ENCODE assay signal across 1 cellular context in genomic region chr3:149971403-149972075, GRCh38.
A peak's percentile ranks its signal among the peaks of the same experiment; 100 is the strongest.
TF ChIP-seq lines count a peak whose summit lies in the region.

No MANE protein-coding gene starts in this region.

TF ChIP-seq in HepG2, 621 proteins besides CTCF, POLR2A, EP300 and RAD21 (continued from another document and continues in another):
- no peak for TF ChIP-seq ETV5 (CRISPR knock-in tag; IDR thresholded peaks at IDR 0.05; ENCODE audit: borderline replicate concordance)
- TF ChIP-seq ZKSCAN5 (CRISPR knock-in tag; IDR thresholded peaks at IDR 0.05), result no peak
- no peak for TF ChIP-seq GTF2F1 (IDR thresholded peaks at IDR 0.05; ENCODE audit: low read length)
- TF ChIP-seq PCBP2 (optimal IDR thresholded peaks at IDR 0.05; ENCODE audit: low read depth, low read length, poor library complexity, severe bottlenecking), result no peak
- TF ChIP-seq ZNF543 (CRISPR knock-in tag; IDR thresholded peaks at IDR 0.05), result no peak
- TF ChIP-seq ZFP36L1 (CRISPR knock-in tag; IDR thresholded peaks at IDR 0.05), result 0 out of 2 replicates have a peak, but pooled peaks have one; percentile 8
- TF ChIP-seq FOXM1 (CRISPR knock-in tag; IDR thresholded peaks at IDR 0.05), result no peak
- no peak for TF ChIP-seq GPN1 (CRISPR knock-in tag; IDR thresholded peaks at IDR 0.05; ENCODE audit: borderline replicate concordance)
- no peak; the same call in 1 of the 2 replicates for TF ChIP-seq ZFP90 (CRISPR knock-in tag; IDR thresholded peaks at IDR 0.05; ENCODE audit: borderline replicate concordance)
- TF ChIP-seq ZFX (CRISPR knock-in tag; IDR thresholded peaks at IDR 0.05; ENCODE audit: low read depth), result peak; percentile 14; the same call in 1 of the 2 replicates
- TF ChIP-seq HNRNPLL (IDR thresholded peaks at IDR 0.05; ENCODE audit: low read depth, low read length, poor library complexity, severe bottlenecking), result peak; percentile 72
- TF ChIP-seq ZBTB37 (CRISPR knock-in tag; IDR thresholded peaks at IDR 0.05), result no peak
- TF ChIP-seq ZNF749 (CRISPR knock-in tag; IDR thresholded peaks at IDR 0.05; ENCODE audit: borderline replicate concordance), result no peak
- TF ChIP-seq, protein P1, sequence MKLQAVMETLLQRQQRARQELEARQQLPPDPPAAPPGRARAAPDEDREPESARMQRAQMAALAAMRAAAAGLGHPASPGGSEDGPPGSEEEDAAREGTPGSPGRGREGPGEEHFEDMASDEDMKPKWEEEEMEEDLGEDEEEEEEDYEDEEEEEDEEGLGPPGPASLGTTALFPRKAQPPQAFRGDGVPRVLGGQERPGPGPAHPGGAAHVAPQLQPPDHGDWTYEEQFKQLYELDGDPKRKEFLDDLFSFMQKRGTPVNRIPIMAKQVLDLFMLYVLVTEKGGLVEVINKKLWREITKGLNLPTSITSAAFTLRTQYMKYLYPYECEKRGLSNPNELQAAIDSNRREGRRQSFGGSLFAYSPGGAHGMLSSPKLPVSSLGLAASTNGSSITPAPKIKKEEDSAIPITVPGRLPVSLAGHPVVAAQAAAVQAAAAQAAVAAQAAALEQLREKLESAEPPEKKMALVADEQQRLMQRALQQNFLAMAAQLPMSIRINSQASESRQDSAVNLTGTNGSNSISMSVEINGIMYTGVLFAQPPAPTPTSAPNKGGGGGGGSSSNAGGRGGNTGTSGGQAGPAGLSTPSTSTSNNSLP (IDR thresholded peaks at IDR 0.05; ENCODE audit: low read depth, low read length), result no peak
- no peak for TF ChIP-seq KDM3A (CRISPR knock-in tag; IDR thresholded peaks at IDR 0.05; ENCODE audit: low read depth)
- peak; percentile 8; the same call in 1 of the 2 replicates for TF ChIP-seq PHF20 (CRISPR knock-in tag; IDR thresholded peaks at IDR 0.05)
- TF ChIP-seq ZFP1 (CRISPR knock-in tag; IDR thresholded peaks at IDR 0.05), result no peak
- no peak for TF ChIP-seq JARID2 (CRISPR knock-in tag; IDR thresholded peaks at IDR 0.05; ENCODE audit: insufficient replicate concordance)
- TF ChIP-seq HHEX (CRISPR knock-in tag; IDR thresholded peaks at IDR 0.05), result no peak
- 0 out of 2 replicates have a peak, but pooled peaks have one; percentile 58 for TF ChIP-seq ZBTB42 (CRISPR knock-in tag; IDR thresholded peaks at IDR 0.05)
- TF ChIP-seq E2F1 (CRISPR knock-in tag; IDR thresholded peaks at IDR 0.05), result no peak; the same call in 1 of the 2 replicates
- no peak for TF ChIP-seq ZBTB49 (CRISPR knock-in tag; IDR thresholded peaks at IDR 0.05; ENCODE audit: borderline replicate concordance)
- no peak for TF ChIP-seq ZSCAN30 (CRISPR knock-in tag; IDR thresholded peaks at IDR 0.05)
- no peak for TF ChIP-seq ZNF282 (IDR thresholded peaks at IDR 0.05; ENCODE audit: partially characterized antibody)
- no peak for TF ChIP-seq ZNF720 (CRISPR knock-in tag; IDR thresholded peaks at IDR 0.05)
- TF ChIP-seq HNRNPH1 (optimal IDR thresholded peaks at IDR 0.05; ENCODE audit: low read depth, low read length), result no peak
- TF ChIP-seq ZNF468 (CRISPR knock-in tag; IDR thresholded peaks at IDR 0.05), result no peak
- no peak for TF ChIP-seq XBP1 (CRISPR knock-in tag; IDR thresholded peaks at IDR 0.05)
- TF ChIP-seq, protein P2, sequence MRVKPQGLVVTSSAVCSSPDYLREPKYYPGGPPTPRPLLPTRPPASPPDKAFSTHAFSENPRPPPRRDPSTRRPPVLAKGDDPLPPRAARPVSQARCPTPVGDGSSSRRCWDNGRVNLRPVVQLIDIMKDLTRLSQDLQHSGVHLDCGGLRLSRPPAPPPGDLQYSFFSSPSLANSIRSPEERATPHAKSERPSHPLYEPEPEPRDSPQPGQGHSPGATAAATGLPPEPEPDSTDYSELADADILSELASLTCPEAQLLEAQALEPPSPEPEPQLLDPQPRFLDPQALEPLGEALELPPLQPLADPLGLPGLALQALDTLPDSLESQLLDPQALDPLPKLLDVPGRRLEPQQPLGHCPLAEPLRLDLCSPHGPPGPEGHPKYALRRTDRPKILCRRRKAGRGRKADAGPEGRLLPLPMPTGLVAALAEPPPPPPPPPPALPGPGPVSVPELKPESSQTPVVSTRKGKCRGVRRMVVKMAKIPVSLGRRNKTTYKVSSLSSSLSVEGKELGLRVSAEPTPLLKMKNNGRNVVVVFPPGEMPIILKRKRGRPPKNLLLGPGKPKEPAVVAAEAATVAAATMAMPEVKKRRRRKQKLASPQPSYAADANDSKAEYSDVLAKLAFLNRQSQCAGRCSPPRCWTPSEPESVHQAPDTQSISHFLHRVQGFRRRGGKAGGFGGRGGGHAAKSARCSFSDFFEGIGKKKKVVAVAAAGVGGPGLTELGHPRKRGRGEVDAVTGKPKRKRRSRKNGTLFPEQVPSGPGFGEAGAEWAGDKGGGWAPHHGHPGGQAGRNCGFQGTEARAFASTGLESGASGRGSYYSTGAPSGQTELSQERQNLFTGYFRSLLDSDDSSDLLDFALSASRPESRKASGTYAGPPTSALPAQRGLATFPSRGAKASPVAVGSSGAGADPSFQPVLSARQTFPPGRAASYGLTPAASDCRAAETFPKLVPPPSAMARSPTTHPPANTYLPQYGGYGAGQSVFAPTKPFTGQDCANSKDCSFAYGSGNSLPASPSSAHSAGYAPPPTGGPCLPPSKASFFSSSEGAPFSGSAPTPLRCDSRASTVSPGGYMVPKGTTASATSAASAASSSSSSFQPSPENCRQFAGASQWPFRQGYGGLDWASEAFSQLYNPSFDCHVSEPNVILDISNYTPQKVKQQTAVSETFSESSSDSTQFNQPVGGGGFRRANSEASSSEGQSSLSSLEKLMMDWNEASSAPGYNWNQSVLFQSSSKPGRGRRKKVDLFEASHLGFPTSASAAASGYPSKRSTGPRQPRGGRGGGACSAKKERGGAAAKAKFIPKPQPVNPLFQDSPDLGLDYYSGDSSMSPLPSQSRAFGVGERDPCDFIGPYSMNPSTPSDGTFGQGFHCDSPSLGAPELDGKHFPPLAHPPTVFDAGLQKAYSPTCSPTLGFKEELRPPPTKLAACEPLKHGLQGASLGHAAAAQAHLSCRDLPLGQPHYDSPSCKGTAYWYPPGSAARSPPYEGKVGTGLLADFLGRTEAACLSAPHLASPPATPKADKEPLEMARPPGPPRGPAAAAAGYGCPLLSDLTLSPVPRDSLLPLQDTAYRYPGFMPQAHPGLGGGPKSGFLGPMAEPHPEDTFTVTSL (CRISPR knock-in tag; IDR thresholded peaks at IDR 0.05; ENCODE audit: borderline replicate concordance), result no peak
- TF ChIP-seq MYC (CRISPR knock-in tag; IDR thresholded peaks at IDR 0.05; ENCODE audit: borderline replicate concordance), result no peak
- TF ChIP-seq, protein P3, sequence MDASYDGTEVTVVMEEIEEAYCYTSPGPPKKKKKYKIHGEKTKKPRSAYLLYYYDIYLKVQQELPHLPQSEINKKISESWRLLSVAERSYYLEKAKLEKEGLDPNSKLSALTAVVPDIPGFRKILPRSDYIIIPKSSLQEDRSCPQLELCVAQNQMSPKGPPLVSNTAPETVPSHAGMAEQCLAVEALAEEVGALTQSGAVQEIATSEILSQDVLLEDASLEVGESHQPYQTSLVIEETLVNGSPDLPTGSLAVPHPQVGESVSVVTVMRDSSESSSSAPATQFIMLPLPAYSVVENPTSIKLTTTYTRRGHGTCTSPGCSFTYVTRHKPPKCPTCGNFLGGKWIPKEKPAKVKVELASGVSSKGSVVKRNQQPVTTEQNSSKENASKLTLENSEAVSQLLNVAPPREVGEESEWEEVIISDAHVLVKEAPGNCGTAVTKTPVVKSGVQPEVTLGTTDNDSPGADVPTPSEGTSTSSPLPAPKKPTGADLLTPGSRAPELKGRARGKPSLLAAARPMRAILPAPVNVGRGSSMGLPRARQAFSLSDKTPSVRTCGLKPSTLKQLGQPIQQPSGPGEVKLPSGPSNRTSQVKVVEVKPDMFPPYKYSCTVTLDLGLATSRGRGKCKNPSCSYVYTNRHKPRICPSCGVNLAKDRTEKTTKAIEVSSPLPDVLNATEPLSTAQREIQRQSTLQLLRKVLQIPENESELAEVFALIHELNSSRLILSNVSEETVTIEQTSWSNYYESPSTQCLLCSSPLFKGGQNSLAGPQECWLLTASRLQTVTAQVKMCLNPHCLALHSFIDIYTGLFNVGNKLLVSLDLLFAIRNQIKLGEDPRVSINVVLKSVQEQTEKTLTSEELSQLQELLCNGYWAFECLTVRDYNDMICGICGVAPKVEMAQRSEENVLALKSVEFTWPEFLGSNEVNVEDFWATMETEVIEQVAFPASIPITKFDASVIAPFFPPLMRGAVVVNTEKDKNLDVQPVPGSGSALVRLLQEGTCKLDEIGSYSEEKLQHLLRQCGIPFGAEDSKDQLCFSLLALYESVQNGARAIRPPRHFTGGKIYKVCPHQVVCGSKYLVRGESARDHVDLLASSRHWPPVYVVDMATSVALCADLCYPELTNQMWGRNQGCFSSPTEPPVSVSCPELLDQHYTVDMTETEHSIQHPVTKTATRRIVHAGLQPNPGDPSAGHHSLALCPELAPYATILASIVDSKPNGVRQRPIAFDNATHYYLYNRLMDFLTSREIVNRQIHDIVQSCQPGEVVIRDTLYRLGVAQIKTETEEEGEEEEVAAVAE (CRISPR knock-in tag; IDR thresholded peaks at IDR 0.05; ENCODE audit: borderline replicate concordance), result no peak
- 0 out of 2 replicates have a peak, but pooled peaks have one; percentile 42 for TF ChIP-seq SALL1 (CRISPR knock-in tag; IDR thresholded peaks at IDR 0.05)
- 0 out of 3 replicates have a peak, but pooled peaks have one; percentile 9 for TF ChIP-seq MXI1 (IDR thresholded peaks at IDR 0.05; ENCODE audit: borderline replicate concordance, low read depth, low read length)
- no peak for TF ChIP-seq ZNF3 (CRISPR knock-in tag; IDR thresholded peaks at IDR 0.05)
- TF ChIP-seq SOX6 (IDR thresholded peaks at IDR 0.05), result no peak
- TF ChIP-seq SOX6 (CRISPR knock-in tag; IDR thresholded peaks at IDR 0.05), result no peak; the same call in 1 of the 2 replicates
- TF ChIP-seq PHF5A (CRISPR knock-in tag; IDR thresholded peaks at IDR 0.05; ENCODE audit: low read depth, unreplicated experiment), result no peak
- TF ChIP-seq ZXDC (CRISPR knock-in tag; IDR thresholded peaks at IDR 0.05), result no peak
- no peak for TF ChIP-seq UBTF (CRISPR knock-in tag; IDR thresholded peaks at IDR 0.05)
- no peak for TF ChIP-seq STAG1 (CRISPR knock-in tag; IDR thresholded peaks at IDR 0.05)
- TF ChIP-seq ZEB1 (IDR thresholded peaks at IDR 0.05; ENCODE audit: insufficient replicate concordance, low read depth), result no peak
